In the genomic region with DNA sequence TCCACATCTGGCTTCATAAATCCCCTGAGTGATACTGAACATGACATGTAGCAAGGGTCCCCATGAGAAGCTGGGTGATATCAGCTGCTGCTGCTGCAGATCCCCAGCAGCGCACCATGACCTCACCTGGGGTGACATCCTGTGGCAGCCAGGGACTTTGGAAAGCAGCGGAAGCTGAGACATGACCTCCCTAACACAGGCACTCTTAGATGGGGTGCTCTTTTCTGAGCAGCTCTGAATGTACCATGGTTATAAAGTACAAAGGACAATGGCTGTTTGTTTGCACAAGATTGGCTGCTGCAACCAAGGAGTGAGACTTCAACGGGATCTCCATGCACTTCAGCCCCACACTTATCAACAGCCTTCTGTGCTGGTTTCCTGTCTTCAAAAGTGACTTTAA, we compare ENCODE assay signal across 17 cellular contexts.
A peak's percentile ranks its signal among the peaks of the same experiment; 100 is the strongest.
DNase-seq lines count a peak whose midpoint lies in the region; ATAC-seq and TF ChIP-seq lines count a peak whose summit lies in the region.
"Had no signal": no experiment of that assay in that cellular context is flagged by ENCODE, and none has a peak within 500 bp of the region (broad histone marks: within the 10 kb centered on the region; RNA-seq: fewer than 3 reads in every experiment).

No MANE protein-coding gene starts in this region.

- peaks cover 36% of the 10 kb centered on the region for H3K4me1 Mint-ChIP-seq in CD8-positive, alpha-beta T cell (ENCODE audit: low read depth)
- H3K4me1 Mint-ChIP-seq in endothelial cell (ENCODE audit: unreplicated experiment) = peaks cover 10% of the 10 kb centered on the region

- H3K36me3 ChIP-seq in CD8-positive, alpha-beta T cell (ENCODE audit: insufficient read depth, low read length) = no peaks in the 10 kb centered on the region
- H3K36me3 ChIP-seq: colonic mucosa had no signal

- no peak overlapping the region for H3K27ac ChIP-seq in CD8-positive, alpha-beta T cell (ENCODE audit: low read depth, low read length)
- H3K27ac ChIP-seq: colonic mucosa, HL-60, KMS-11 had no signal

- H3K4me3 ChIP-seq in CD8-positive, alpha-beta T cell (ENCODE audit: low read depth, low read length) = no peak overlapping the region
- H3K4me3 ChIP-seq: colonic mucosa had no signal

- peak; percentile 44 for ATAC-seq in CD8-positive, alpha-beta T cell
- ATAC-seq in GM21619 (IDR thresholded peaks at IDR 0.05; ENCODE audit: unreplicated experiment) = no peak
- ATAC-seq in GM18868 (IDR thresholded peaks at IDR 0.05; ENCODE audit: unreplicated experiment) = no peak
- ATAC-seq: PC-3 had no signal

- no peaks in the 10 kb centered on the region for H3K9me3 ChIP-seq in CD8-positive, alpha-beta T cell (ENCODE audit: low read length)
- H3K9me3 ChIP-seq: colonic mucosa, SK-N-SH had no signal

- no peak overlapping the region for H3K27ac Mint-ChIP-seq in CD8-positive, alpha-beta T cell
- peak overlapping the region; percentile 17 for H3K27ac Mint-ChIP-seq in endothelial cell (ENCODE audit: unreplicated experiment)

- H3K27me3 Mint-ChIP-seq in CD8-positive, alpha-beta T cell (ENCODE audit: low read depth) = no peaks in the 10 kb centered on the region
- no peaks in the 10 kb centered on the region for H3K27me3 Mint-ChIP-seq in endothelial cell (ENCODE audit: unreplicated experiment)

- H3K9me3 Mint-ChIP-seq in CD8-positive, alpha-beta T cell = no peaks in the 10 kb centered on the region
- no peaks in the 10 kb centered on the region for H3K9me3 Mint-ChIP-seq in endothelial cell (ENCODE audit: unreplicated experiment)

- no peak overlapping the region for H3K4me3 Mint-ChIP-seq in CD8-positive, alpha-beta T cell
- H3K4me3 Mint-ChIP-seq in endothelial cell (ENCODE audit: unreplicated experiment) = no peak overlapping the region

- TF ChIP-seq CTCF in CD8-positive, alpha-beta T cell (IDR thresholded peaks at IDR 0.05) = no peak
- TF ChIP-seq CTCF in endothelial cell (IDR thresholded peaks at IDR 0.05; ENCODE audit: unreplicated experiment) = no peak

- intact Hi-C loops in CD8-positive, alpha-beta T cell (cut with DNase I, micrococcal nuclease) = no loop called here

- no peaks in the 10 kb centered on the region for H3K36me3 Mint-ChIP-seq in CD8-positive, alpha-beta T cell
- no peaks in the 10 kb centered on the region for H3K36me3 Mint-ChIP-seq in endothelial cell (ENCODE audit: low read depth, unreplicated experiment)

- no peak for DNase-seq in CD8-positive, alpha-beta T cell
- DNase-seq in NCI-H510A (lab: John Stamatoyannopoulos, UW) (peak; percentile 22), endothelial cell (ENCODE audit: low spot score) (peak; percentile 7), midbrain (lab: John Stamatoyannopoulos, UW) (peak; percentile 51), NCI-H1694 (lab: John Stamatoyannopoulos, UW) (no peak), NCI-H2171 (lab: John Stamatoyannopoulos, UW) (no peak)
- DNase-seq: activated effector memory CD4-positive, alpha-beta T cell treated with anti-CD3 and anti-CD28 coated beads, Interleukin-2, amount 50 U/mL, for 16 hours; colonic mucosa; NCI-H1417; NCI-H446; occipital lobe; PC-3; SK-N-SH had no signal

- H3K27me3 ChIP-seq in CD8-positive, alpha-beta T cell (ENCODE audit: insufficient read depth, low read length) = no peaks in the 10 kb centered on the region
- H3K27me3 ChIP-seq: colonic mucosa had no signal

- POLR2A ChIA-PET in CD8-positive, alpha-beta T cell (lab: Charles Lee) = no interaction called here

- CTCF ChIA-PET in CD8-positive, alpha-beta T cell (lab: Charles Lee) = no interaction called here

- H3K4me1 ChIP-seq in CD8-positive, alpha-beta T cell (ENCODE audit: insufficient read depth, low read length) = peaks cover 9% of the 10 kb centered on the region
- H3K4me1 ChIP-seq: colonic mucosa had no signal

Comparison
In these comparisons a context has a peak if more than half of its experiments do, and no peak if none do; other contexts are left out.
1. DNase-seq: peak in NCI-H510A (single experiment), endothelial cell (single experiment) and midbrain (single experiment); none in CD8-positive, alpha-beta T cell (0 of 7), NCI-H1694 (single experiment) and NCI-H2171 (single experiment).